ENCODE assay signal across 1 cellular context in the genomic region with DNA sequence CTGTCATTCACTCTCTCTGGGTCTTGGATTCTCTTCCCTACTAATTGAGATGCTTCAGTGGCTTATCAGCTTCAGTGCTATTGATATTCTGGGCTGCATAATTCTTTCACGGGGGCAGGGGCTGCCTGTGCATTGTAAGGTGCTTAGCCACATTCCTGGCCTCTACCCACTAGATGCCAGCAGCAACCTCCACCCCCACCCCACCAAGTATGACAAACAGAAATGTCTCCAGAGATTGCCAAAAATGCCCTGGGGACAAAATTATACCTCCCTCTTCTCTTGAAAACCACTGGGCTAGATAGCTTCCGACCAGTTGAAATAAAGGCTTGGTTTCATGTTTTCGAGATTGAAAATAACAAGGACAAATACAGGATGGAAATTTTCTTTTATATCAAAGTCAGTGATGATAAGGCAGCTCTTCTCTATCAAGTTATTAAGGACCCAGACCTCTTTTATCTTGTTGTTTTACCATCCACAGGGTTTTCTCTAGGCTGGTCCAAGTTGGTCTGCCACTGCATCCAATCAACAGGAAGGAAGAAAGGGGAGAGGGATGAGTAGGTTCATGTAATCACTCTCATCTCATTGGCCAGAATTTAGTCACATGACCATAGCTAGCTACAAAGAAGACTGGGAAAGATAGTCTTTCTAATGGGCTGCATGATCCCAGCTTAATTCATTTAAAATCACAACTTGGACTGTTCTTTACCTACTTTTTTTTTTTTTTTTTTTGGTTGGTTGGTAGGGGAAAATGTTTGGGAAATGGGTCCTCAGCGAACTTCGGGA.
TF ChIP-seq lines count a peak whose summit lies in the region.

No MANE protein-coding gene starts in this region.

TF ChIP-seq in K562, 482 proteins besides CTCF, POLR2A, EP300 and RAD21:
- TF ChIP-seq PCBP2 (IDR thresholded peaks at IDR 0.05; ENCODE audit: low read depth, low read length, poor library complexity, severe bottlenecking) = no peak
- peak; percentile 69 for TF ChIP-seq RAD51 (IDR thresholded peaks at IDR 0.05; ENCODE audit: borderline replicate concordance, low read depth)
- TF ChIP-seq CBX8 (IDR thresholded peaks at IDR 0.05; ENCODE audit: borderline replicate concordance, extremely low read depth, low read depth, low read length, poor library complexity, severe bottlenecking) = no peak
- TF ChIP-seq ZSCAN29 (IDR thresholded peaks at IDR 0.05) = no peak
- TF ChIP-seq SIX5 (IDR thresholded peaks at IDR 0.05; ENCODE audit: borderline replicate concordance in 1 of 2, insufficient read depth in 1 of 2, low read depth in 1 of 2, low read length in 2 of 2) = no peak
- TF ChIP-seq ESRRA (IDR thresholded peaks at IDR 0.05; ENCODE audit: borderline replicate concordance, low read depth) = no peak
- TF ChIP-seq, protein P1, sequence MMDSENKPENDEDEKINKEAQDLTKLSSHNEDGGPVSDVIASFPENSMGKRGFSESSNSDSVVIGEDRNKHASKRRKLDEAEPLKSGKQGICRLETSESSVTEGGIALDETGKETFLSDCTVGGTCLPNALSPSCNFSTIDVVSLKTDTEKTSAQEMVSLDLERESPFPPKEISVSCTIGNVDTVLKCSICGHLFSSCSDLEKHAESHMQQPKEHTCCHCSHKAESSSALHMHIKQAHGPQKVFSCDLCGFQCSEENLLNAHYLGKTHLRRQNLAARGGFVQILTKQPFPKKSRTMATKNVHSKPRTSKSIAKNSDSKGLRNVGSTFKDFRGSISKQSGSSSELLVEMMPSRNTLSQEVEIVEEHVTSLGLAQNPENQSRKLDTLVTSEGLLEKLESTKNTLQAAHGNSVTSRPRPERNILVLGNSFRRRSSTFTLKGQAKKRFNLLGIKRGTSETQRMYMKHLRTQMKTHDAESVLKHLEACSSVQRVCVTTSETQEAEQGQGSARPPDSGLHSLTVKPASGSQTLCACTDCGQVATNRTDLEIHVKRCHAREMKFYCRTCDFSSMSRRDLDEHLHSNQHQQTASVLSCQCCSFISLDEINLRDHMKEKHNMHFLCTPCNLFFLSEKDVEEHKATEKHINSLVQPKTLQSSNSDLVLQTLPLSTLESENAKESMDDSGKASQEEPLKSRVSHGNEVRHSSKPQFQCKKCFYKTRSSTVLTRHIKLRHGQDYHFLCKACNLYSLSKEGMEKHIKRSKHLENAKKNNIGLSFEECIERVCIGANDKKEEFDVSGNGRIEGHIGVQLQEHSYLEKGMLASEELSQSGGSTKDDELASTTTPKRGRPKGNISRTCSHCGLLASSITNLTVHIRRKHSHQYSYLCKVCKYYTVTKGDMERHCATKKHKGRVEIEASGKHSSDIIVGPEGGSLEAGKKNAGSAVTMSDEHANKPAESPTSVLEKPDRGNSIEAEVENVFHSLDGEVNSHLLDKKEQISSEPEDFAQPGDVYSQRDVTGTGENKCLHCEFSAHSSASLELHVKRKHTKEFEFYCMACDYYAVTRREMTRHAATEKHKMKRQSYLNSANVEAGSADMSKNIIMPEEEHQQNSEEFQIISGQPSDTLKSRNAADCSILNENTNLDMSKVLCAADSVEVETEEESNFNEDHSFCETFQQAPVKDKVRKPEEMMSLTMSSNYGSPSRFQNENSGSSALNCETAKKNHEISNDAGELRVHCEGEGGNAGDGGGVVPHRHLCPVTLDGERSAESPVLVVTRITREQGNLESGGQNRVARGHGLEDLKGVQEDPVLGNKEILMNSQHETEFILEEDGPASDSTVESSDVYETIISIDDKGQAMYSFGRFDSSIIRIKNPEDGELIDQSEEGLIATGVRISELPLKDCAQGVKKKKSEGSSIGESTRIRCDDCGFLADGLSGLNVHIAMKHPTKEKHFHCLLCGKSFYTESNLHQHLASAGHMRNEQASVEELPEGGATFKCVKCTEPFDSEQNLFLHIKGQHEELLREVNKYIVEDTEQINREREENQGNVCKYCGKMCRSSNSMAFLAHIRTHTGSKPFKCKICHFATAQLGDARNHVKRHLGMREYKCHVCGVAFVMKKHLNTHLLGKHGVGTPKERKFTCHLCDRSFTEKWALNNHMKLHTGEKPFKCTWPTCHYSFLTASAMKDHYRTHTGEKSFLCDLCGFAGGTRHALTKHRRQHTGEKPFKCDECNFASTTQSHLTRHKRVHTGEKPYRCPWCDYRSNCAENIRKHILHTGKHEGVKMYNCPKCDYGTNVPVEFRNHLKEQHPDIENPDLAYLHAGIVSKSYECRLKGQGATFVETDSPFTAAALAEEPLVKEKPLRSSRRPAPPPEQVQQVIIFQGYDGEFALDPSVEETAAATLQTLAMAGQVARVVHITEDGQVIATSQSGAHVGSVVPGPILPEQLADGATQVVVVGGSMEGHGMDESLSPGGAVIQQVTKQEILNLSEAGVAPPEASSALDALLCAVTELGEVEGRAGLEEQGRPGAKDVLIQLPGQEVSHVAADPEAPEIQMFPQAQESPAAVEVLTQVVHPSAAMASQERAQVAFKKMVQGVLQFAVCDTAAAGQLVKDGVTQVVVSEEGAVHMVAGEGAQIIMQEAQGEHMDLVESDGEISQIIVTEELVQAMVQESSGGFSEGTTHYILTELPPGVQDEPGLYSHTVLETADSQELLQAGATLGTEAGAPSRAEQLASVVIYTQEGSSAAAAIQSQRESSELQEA (IDR thresholded peaks at IDR 0.05; ENCODE audit: low read depth) = no peak
- TF ChIP-seq KAT8 (IDR thresholded peaks at IDR 0.05; ENCODE audit: low read depth) = no peak
- no peak for TF ChIP-seq MYC (IDR thresholded peaks at IDR 0.05; ENCODE audit: low read depth, low read length)
- no peak for TF ChIP-seq MYC (CRISPR knock-in tag; IDR thresholded peaks at IDR 0.05; ENCODE audit: borderline replicate concordance, low read depth)
- TF ChIP-seq, protein P2, sequence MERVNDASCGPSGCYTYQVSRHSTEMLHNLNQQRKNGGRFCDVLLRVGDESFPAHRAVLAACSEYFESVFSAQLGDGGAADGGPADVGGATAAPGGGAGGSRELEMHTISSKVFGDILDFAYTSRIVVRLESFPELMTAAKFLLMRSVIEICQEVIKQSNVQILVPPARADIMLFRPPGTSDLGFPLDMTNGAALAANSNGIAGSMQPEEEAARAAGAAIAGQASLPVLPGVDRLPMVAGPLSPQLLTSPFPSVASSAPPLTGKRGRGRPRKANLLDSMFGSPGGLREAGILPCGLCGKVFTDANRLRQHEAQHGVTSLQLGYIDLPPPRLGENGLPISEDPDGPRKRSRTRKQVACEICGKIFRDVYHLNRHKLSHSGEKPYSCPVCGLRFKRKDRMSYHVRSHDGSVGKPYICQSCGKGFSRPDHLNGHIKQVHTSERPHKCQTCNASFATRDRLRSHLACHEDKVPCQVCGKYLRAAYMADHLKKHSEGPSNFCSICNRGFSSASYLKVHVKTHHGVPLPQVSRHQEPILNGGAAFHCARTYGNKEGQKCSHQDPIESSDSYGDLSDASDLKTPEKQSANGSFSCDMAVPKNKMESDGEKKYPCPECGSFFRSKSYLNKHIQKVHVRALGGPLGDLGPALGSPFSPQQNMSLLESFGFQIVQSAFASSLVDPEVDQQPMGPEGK (CRISPR knock-in tag; IDR thresholded peaks at IDR 0.05; ENCODE audit: borderline replicate concordance) = no peak
- no peak for TF ChIP-seq MECOM (CRISPR knock-in tag; IDR thresholded peaks at IDR 0.05)
- no peak for TF ChIP-seq BRF1 (IDR thresholded peaks at IDR 0.05; ENCODE audit: borderline replicate concordance, extremely low read depth, insufficient read length)
- TF ChIP-seq PHF21A (IDR thresholded peaks at IDR 0.05; ENCODE audit: borderline replicate concordance, low read depth) = no peak
- peak; percentile 60 for TF ChIP-seq NFYB (IDR thresholded peaks at IDR 0.05; ENCODE audit: extremely low read depth, insufficient read length)
- TF ChIP-seq LCOR (CRISPR knock-in tag; IDR thresholded peaks at IDR 0.05) = no peak
- TF ChIP-seq, protein P3, sequence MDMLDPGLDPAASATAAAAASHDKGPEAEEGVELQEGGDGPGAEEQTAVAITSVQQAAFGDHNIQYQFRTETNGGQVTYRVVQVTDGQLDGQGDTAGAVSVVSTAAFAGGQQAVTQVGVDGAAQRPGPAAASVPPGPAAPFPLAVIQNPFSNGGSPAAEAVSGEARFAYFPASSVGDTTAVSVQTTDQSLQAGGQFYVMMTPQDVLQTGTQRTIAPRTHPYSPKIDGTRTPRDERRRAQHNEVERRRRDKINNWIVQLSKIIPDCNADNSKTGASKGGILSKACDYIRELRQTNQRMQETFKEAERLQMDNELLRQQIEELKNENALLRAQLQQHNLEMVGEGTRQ (CRISPR knock-in tag; IDR thresholded peaks at IDR 0.05) = peak; percentile 62
- peak; percentile 65; the same call in 1 of the 2 replicates for TF ChIP-seq TOE1 (IDR thresholded peaks at IDR 0.05; ENCODE audit: borderline replicate concordance)
- TF ChIP-seq TOE1 (CRISPR knock-in tag; IDR thresholded peaks at IDR 0.05; ENCODE audit: borderline replicate concordance, low read depth) = no peak
- no peak for TF ChIP-seq FOXM1 (IDR thresholded peaks at IDR 0.05; ENCODE audit: low read depth)
- no peak for TF ChIP-seq FOXM1 (CRISPR knock-in tag; IDR thresholded peaks at IDR 0.05; ENCODE audit: low read depth)
- TF ChIP-seq, protein P4, sequence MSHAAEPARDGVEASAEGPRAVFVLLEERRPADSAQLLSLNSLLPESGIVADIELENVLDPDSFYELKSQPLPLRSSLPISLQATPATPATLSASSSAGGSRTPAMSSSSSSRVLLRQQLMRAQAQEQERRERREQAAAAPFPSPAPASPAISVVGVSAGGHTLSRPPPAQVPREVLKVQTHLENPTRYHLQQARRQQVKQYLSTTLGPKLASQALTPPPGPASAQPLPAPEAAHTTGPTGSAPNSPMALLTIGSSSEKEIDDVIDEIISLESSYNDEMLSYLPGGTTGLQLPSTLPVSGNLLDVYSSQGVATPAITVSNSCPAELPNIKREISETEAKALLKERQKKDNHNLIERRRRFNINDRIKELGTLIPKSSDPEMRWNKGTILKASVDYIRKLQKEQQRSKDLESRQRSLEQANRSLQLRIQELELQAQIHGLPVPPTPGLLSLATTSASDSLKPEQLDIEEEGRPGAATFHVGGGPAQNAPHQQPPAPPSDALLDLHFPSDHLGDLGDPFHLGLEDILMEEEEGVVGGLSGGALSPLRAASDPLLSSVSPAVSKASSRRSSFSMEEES (CRISPR knock-in tag; IDR thresholded peaks at IDR 0.05) = peak; percentile 95
- no peak for TF ChIP-seq CBX3 (IDR thresholded peaks at IDR 0.05; ENCODE audit: borderline replicate concordance in 1 of 2, low read length in 2 of 2)
